Comparison of ENCODE assay signal across 4 cellular contexts in the genomic region with DNA sequence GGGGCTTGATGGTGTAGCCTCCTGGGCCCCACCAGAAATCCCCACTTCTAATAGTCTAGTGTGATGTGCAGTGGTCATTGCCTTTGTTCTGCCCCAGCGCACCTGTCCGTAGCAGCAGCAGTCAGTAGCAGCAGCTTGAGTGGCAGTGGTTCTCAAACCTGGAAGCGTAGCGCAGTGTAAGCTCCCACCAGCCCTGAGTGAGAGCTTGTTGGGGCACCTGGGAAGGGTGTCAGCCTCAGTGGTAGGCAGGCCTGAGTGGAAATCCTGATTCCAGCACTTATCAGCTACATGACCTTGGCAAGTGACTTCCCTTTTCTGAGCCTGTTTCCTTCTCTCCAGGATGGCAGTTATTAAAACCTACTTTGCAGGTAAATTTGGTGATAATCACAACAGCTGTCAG. TPM values are rescaled to one million over a fixed set of nuclear protein-coding genes. Genes with fewer than 3 reads are reported as not detected.
"Had no signal": no experiment of that assay in that cellular context is flagged by ENCODE, and none has a peak within 500 bp of the region (broad histone marks: within the 10 kb centered on the region; RNA-seq: fewer than 3 reads in every experiment).

No MANE protein-coding gene starts in this region.

- H3K4me3 ChIP-seq: GM12878 had no signal

- ATAC-seq: GM12878 had no signal

- DNase-seq: GDM1, GF-D8 had no signal

RNA-seq across cellular contexts. Expression of a gene that starts 41.6 kb away (rescaled TPM):
- total RNA-seq: G401, GM12878 had no signal
